In genomic region chr10:63522129-63522687, GRCh38 we compare ENCODE assay signal across 8 cellular contexts. TPM values are rescaled to one million over a fixed set of nuclear protein-coding genes. Genes with fewer than 3 reads are reported as not detected.
A peak's percentile ranks its signal among the peaks of the same experiment; 100 is the strongest.
DNase-seq lines count a peak whose midpoint lies in the region; ATAC-seq and TF ChIP-seq lines count a peak whose summit lies in the region.

No MANE protein-coding gene starts in this region.

- H3K27me3 ChIP-seq in BLaER1 treated with 17β-estradiol and CSF1 and Interleukin-3, amounts not matched to agents 10 nM and 100 nM: no peaks in the 10 kb centered on the region
- H3K27me3 ChIP-seq in SK-N-SH (ENCODE audit: insufficient read depth): no peaks in the 10 kb centered on the region

- peak overlapping the region; percentile 92 to 99 (median 98) for H3K9ac ChIP-seq in BLaER1 treated with 17β-estradiol and CSF1 and Interleukin-3, amounts not matched to agents 10 nM and 100 nM
- H3K9ac ChIP-seq in SK-N-SH: peak overlapping the region; percentile 97

- TF ChIP-seq CTCF in SK-N-SH (IDR thresholded peaks at IDR 0.05) (no peak), epithelial cell of esophagus (IDR thresholded peaks at IDR 0.05; ENCODE audit: insufficient read depth, low read depth, low read length, missing control alignments) (no peak), neural crest cell (conservative IDR thresholded peaks at IDR 0.05) (no peak)

- H3K9me3 Mint-ChIP-seq in neural crest cell: peaks cover 3% of the 10 kb centered on the region

- peaks cover 89% of the 10 kb centered on the region for H3K79me2 ChIP-seq in SK-N-SH (ENCODE audit: insufficient read depth)

- under 1% methylated on average over 10 of the region's 12 CpGs for WGBS in SK-N-SH (ENCODE audit: low lambda C conversion rate)

- DNase-seq in HEK293T (ENCODE audit: extremely low spot score): no peak
- peak; percentile 45 for DNase-seq in SK-N-SH
- peak; percentile 22 for DNase-seq in epithelial cell of esophagus (ENCODE audit: low read depth)
- DNase-seq in neural crest cell (ENCODE audit: low read depth, low spot score): no peak
- DNase-seq in ecto neural progenitor cell (ENCODE audit: low spot score): no peak

- TF ChIP-seq RAD21 in SK-N-SH (IDR thresholded peaks at IDR 0.05; ENCODE audit: low read length): no peak

- H3K4me1 ChIP-seq in BLaER1 treated with 17β-estradiol and CSF1 and Interleukin-3, amounts not matched to agents 10 nM and 100 nM: peaks cover 36 to 53% (median 44%) of the 10 kb centered on the region in 10 experiments
- H3K4me1 ChIP-seq in SK-N-SH (ENCODE audit: control insufficient read depth in 1 of 2, insufficient read depth in 2 of 2, low read depth in 1 of 2, low read length in 1 of 2): peaks cover 9 to 15% of the 10 kb centered on the region in 2 experiments; a peak in 3 of 4 replicates

- peak overlapping the region; percentile 92 to 99 (median 98); a peak in 21 of 22 replicates for H3K27ac ChIP-seq in BLaER1 treated with 17β-estradiol and CSF1 and Interleukin-3, amounts not matched to agents 10 nM and 100 nM
- H3K27ac ChIP-seq in SK-N-SH (ENCODE audit: low read depth in 2 of 2, low read length in 1 of 2): peak overlapping the region; percentile 90 to 98

- no peaks in the 10 kb centered on the region for H3K9me2 ChIP-seq in SK-N-SH

- peak overlapping the region; percentile 68 to 88 (median 80) for H3K4me3 ChIP-seq in BLaER1 treated with 17β-estradiol and CSF1 and Interleukin-3, amounts not matched to agents 10 nM and 100 nM
- H3K4me3 ChIP-seq in SK-N-SH (ENCODE audit: low read depth in 2 of 2, low read length in 1 of 2) (peak overlapping the region; percentile 75 to 91), epithelial cell of esophagus (ENCODE audit: low read length) (peak overlapping the region; percentile 81)

- H3K27me3 Mint-ChIP-seq in neural crest cell (ENCODE audit: low read depth): no peaks in the 10 kb centered on the region

- peaks cover 50% of the 10 kb centered on the region for H3K4me1 Mint-ChIP-seq in neural crest cell

- CTCF ChIA-PET in HEK293T (lab: Yijun Ruan, JAX): interaction anchor here (1.0 to 1.6 kb wide), 2 partner anchors 18 to 198 kb away, joined by 3 to 5 read pairs; no protein-coding TSS in a partner anchor
- CTCF ChIA-PET in SK-N-SH (lab: Yijun Ruan, JAX): interaction anchor here (0.8 to 2.5 kb wide), 11 partner anchors 9 to 356 kb away, joined by 3 to 19 read pairs (median 4); no protein-coding TSS in a partner anchor

- H3K4me3 Mint-ChIP-seq in neural crest cell: peak overlapping the region; percentile 97

- H3K36me3 ChIP-seq in BLaER1 treated with 17β-estradiol and CSF1 and Interleukin-3, amounts not matched to agents 10 nM and 100 nM: peaks cover 0 to 15% (median 4%) of the 10 kb centered on the region in 11 experiments; a peak in 7 of 22 replicates
- H3K36me3 ChIP-seq in SK-N-SH (replicated peaks in 1 of 2; ENCODE audit: control insufficient read depth in 1 of 2, insufficient read depth in 2 of 2, low read length in 1 of 2): peaks cover 5 to 15% of the 10 kb centered on the region in 2 experiments

- ATAC-seq in HG03025 (IDR thresholded peaks at IDR 0.05; ENCODE audit: low FRiP score, unreplicated experiment) (no peak), HG03139 (IDR thresholded peaks at IDR 0.05; ENCODE audit: unreplicated experiment) (no peak)

- H3K9me3 ChIP-seq in BLaER1 treated with 17β-estradiol and CSF1 and Interleukin-3, amounts not matched to agents 10 nM and 100 nM (replicated peaks in 1 of 11): no peaks in the 10 kb centered on the region
- H3K9me3 ChIP-seq in SK-N-SH: no peaks in the 10 kb centered on the region; the same call in 1 of the 2 replicates

- peaks cover 13 to 81% (median 49%) of the 10 kb centered on the region in 11 experiments; a peak in 20 of 22 replicates for H4K20me1 ChIP-seq in BLaER1 treated with 17β-estradiol and CSF1 and Interleukin-3, amounts not matched to agents 10 nM and 100 nM
- peaks cover 12% of the 10 kb centered on the region for H4K20me1 ChIP-seq in SK-N-SH (ENCODE audit: insufficient read depth)

- peak overlapping the region; percentile 76 to 91 (median 85) for H3K4me2 ChIP-seq in BLaER1 treated with 17β-estradiol and CSF1 and Interleukin-3, amounts not matched to agents 10 nM and 100 nM
- H3K4me2 ChIP-seq in SK-N-SH: peak overlapping the region; percentile 94

- POLR2A ChIA-PET in HEK293T (lab: Yijun Ruan, JAX) (interaction anchor here (0.5 to 3.4 kb wide), 8 partner anchors 17 to 320 kb away, joined by 3 to 32 read pairs (median 4); partner anchors contain the start of gene JMJD1C), SK-N-SH (lab: Yijun Ruan, JAX) (interaction anchor here (0.7 to 2.8 kb wide), 11 partner anchors 9 to 254 kb away, joined by 3 to 52 read pairs (median 3); no protein-coding TSS in a partner anchor)

- peaks cover 16% of the 10 kb centered on the region for H3K36me3 Mint-ChIP-seq in neural crest cell (ENCODE audit: low read depth)

- H2AFZ ChIP-seq in SK-N-SH (ENCODE audit: low read depth): peak overlapping the region; percentile 97

- peak overlapping the region; percentile 99 for H3K27ac Mint-ChIP-seq in neural crest cell (ENCODE audit: unreplicated experiment)

- no peak for TF ChIP-seq EP300 in SK-N-SH (IDR thresholded peaks at IDR 0.05; ENCODE audit: borderline replicate concordance in 1 of 2, low read depth in 1 of 2, low read length in 1 of 2)

- peaks cover 24% of the 10 kb centered on the region for H3F3A ChIP-seq in SK-N-SH (replicated peaks; ENCODE audit: insufficient read depth)

TF ChIP-seq in HEK293T, 16 proteins besides CTCF, POLR2A, EP300 and RAD21:
- TF ChIP-seq SP1 (IDR thresholded peaks at IDR 0.05) (no peak), FOXM1 (IDR thresholded peaks at IDR 0.05; ENCODE audit: borderline replicate concordance) (no peak), SUZ12 (IDR thresholded peaks at IDR 0.05) (no peak), ARNT (IDR thresholded peaks at IDR 0.05) (no peak), PKNOX1 (IDR thresholded peaks at IDR 0.05) (no peak), FOXK2 (IDR thresholded peaks at IDR 0.05) (no peak), ZNF384 (IDR thresholded peaks at IDR 0.05) (peak; percentile 82), LEF1 (IDR thresholded peaks at IDR 0.05; ENCODE audit: borderline replicate concordance) (no peak), FOXA1 (IDR thresholded peaks at IDR 0.05) (no peak)
TF ChIP-seq in HEK293T: peak in this region for 1.

TF ChIP-seq in SK-N-SH, 30 proteins besides CTCF, POLR2A, EP300 and RAD21:
- TF ChIP-seq IRF3 (IDR thresholded peaks at IDR 0.05; ENCODE audit: low read depth, low read length) (no peak), NFIC (IDR thresholded peaks at IDR 0.05; ENCODE audit: borderline replicate concordance) (no peak), MAX (IDR thresholded peaks at IDR 0.05; ENCODE audit: low read depth) (peak; percentile 64; the same call in 1 of the 2 replicates), SIN3A (IDR thresholded peaks at IDR 0.05; ENCODE audit: borderline replicate concordance, low read depth, low read length) (peak; percentile 44; the same call in 1 of the 2 replicates)

RNA-seq across cellular contexts. Expression of gene REEP3, which starts 1.0 kb away (rescaled TPM):
- polyA plus RNA-seq in SK-N-SH (2012; rRNA removed): 7.6 and 9.6 TPM in 2 replicates
- polyA plus RNA-seq in SK-N-SH (2012; cell fraction: cytosol; rRNA removed): 13.0 and 17.1 TPM in 2 replicates
- polyA plus RNA-seq in SK-N-SH (2012; cell fraction: nucleus; rRNA removed): 2.8 and 4.7 TPM in 2 replicates
- total RNA-seq in neural crest cell: 33.7 and 36.7 TPM in 2 replicates

RNA-seq across cellular contexts. Expression of gene JMJD1C, which starts 56.4 kb away (rescaled TPM):
- polyA plus RNA-seq in SK-N-SH (2012; rRNA removed): 11.7 and 15.3 TPM in 2 replicates
- polyA plus RNA-seq in SK-N-SH (2012; cell fraction: cytosol; rRNA removed): 11.6 and 12.5 TPM in 2 replicates
- 21.6 and 49.9 TPM in 2 replicates for polyA plus RNA-seq in SK-N-SH (2012; cell fraction: nucleus; rRNA removed)
- total RNA-seq in neural crest cell: 68.7 and 73.9 TPM in 2 replicates

Comparison
In these comparisons a context has a peak if more than half of its experiments do, and no peak if none do; other contexts are left out.
1. DNase-seq: peak in SK-N-SH (single experiment) and epithelial cell of esophagus (single experiment); none in HEK293T (single experiment), neural crest cell (single experiment) and ecto neural progenitor cell (single experiment).
2. Peak in every context shown above with its lines, with median percentiles within 50 percentile points of each other: H3K4me3 ChIP-seq.